Comparison of ENCODE assay signal across 1 cellular context in genomic region chr9:35835216-35835604, GRCh38.
TF ChIP-seq lines count a peak whose summit lies in the region.

No MANE protein-coding gene starts in this region.

TF ChIP-seq in endothelial cell of umbilical vein, 7 proteins besides CTCF, POLR2A, EP300 and RAD21:
- TF ChIP-seq GATA2 (IDR thresholded peaks at IDR 0.05; ENCODE audit: insufficient read depth, insufficient read length, low read depth, low read length) (no peak), MAX (IDR thresholded peaks at IDR 0.05; ENCODE audit: insufficient read depth, insufficient read length) (no peak), EZH2 (IDR thresholded peaks at IDR 0.05; ENCODE audit: borderline replicate concordance, low read depth, low read length, severe bottlenecking) (no peak), MYC (IDR thresholded peaks at IDR 0.05; ENCODE audit: low read depth, low read length) (no peak), FOS (IDR thresholded peaks at IDR 0.05; ENCODE audit: borderline replicate concordance, insufficient read depth, low read length) (no peak), POLR2AphosphoS5 (IDR thresholded peaks at IDR 0.05; ENCODE audit: insufficient read depth, low read depth, low read length) (no peak), JUN (IDR thresholded peaks at IDR 0.05; ENCODE audit: borderline replicate concordance, insufficient read depth, insufficient read length, low read depth) (no peak)
